21 cellular contexts compared by ENCODE assay signal in the genomic region with DNA sequence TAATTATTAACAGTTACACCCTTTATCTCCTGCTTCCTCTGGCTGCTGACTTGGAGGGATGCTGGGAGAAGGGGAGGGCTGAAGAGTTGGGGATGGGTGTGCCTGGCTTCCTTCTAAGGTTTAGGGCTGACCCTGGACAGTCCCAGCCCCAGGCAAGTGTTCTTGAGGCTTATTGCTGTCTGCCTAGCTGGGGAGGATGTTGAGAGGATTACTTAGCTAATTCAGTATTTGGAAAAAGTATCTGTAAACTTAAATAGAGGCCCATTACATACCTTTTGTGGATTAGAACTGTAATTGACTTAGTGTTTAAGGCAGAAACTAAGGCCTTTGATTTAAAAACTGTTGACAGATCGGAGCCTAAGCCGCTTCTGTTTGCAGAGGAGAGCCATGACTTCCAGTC.
DNase-seq lines count a peak whose midpoint lies in the region; ATAC-seq, FAIRE-seq and TF ChIP-seq lines count a peak whose summit lies in the region.
"Had no signal": no experiment of that assay in that cellular context is flagged by ENCODE, and none has a peak within 500 bp of the region (broad histone marks: within the 10 kb centered on the region; RNA-seq: fewer than 3 reads in every experiment).

No MANE protein-coding gene starts in this region.

- H3K18ac ChIP-seq in H9 (ENCODE audit: insufficient read length, low read depth, low read length) (no peak overlapping the region), trophoblast cell (ENCODE audit: low read length) (no peak overlapping the region)

- no peak overlapping the region for H3K56ac ChIP-seq in H9 (ENCODE audit: insufficient read length, low read depth, low read length)

- ATAC-seq in A549, result peak in 1 of 2 experiments; percentile 62; a peak in 4 of 6 replicates
- peak; percentile 67 for ATAC-seq in mucosa of descending colon
- ATAC-seq in GM18502 (IDR thresholded peaks at IDR 0.05; ENCODE audit: poor library complexity, unreplicated experiment), result no peak
- ATAC-seq: HepG2 had no signal

- H3K9ac ChIP-seq in H9 (ENCODE audit: extremely low read depth, insufficient read length, low read length) (no peak overlapping the region), trophoblast cell (ENCODE audit: low read length) (no peak overlapping the region)
- H3K9ac ChIP-seq: GM23248 had no signal

- peaks cover 8% of the 10 kb centered on the region for H3K79me1 ChIP-seq in H9 (ENCODE audit: insufficient read depth, low read depth, low read length, poor library complexity, severe bottlenecking)
- no peaks in the 10 kb centered on the region for H3K79me1 ChIP-seq in trophoblast cell (ENCODE audit: low read length)

- H2BK12ac ChIP-seq in H9 (ENCODE audit: insufficient read length, low read depth, low read length) (no peak overlapping the region), trophoblast cell (ENCODE audit: low read length) (no peak overlapping the region)

- H2AK5ac ChIP-seq in H9 (ENCODE audit: insufficient read length, low read length) (no peak overlapping the region), trophoblast cell (ENCODE audit: low read length) (no peak overlapping the region)

- peak overlapping the region; percentile 34; the same call in 1 of the 2 replicates for H3K14ac ChIP-seq in H9 (ENCODE audit: insufficient read depth, low read length)
- no peak overlapping the region for H3K14ac ChIP-seq in trophoblast cell (ENCODE audit: low read length)

- H3K4me1 ChIP-seq in A549 (peaks cover 13% of the 10 kb centered on the region), H9 (ENCODE audit: insufficient read depth, low read length) (no peaks in the 10 kb centered on the region; the same call in 1 of the 2 replicates), mucosa of descending colon (ENCODE audit: low read depth) (peaks cover 36% of the 10 kb centered on the region), trophoblast cell (ENCODE audit: control insufficient read depth in 1 of 2, insufficient read depth in 2 of 2, low read length in 2 of 2) (peaks cover 3 to 4% of the 10 kb centered on the region in 2 experiments)

- H3K4me3 Mint-ChIP-seq in H9 (no peak overlapping the region), chondrocyte (ENCODE audit: unreplicated experiment) (no peak overlapping the region)
- H3K4me3 Mint-ChIP-seq: HFFc6 had no signal

- H4K5ac ChIP-seq in H9 (ENCODE audit: insufficient read length, low read depth, low read length), result no peak overlapping the region

- H3K4me2 ChIP-seq in A549, result peak overlapping the region; percentile 19; the same call in 1 of the 3 replicates
- H3K4me2 ChIP-seq in H9 (ENCODE audit: insufficient read depth, insufficient read length, low read length), result no peak overlapping the region
- no peak overlapping the region for H3K4me2 ChIP-seq in trophoblast cell (ENCODE audit: low read length)

- H4K91ac ChIP-seq in H9 (ENCODE audit: insufficient read length, low read depth, low read length) (no peak overlapping the region), trophoblast cell (ENCODE audit: low read depth, low read length) (no peak overlapping the region)

- H3K23me2 ChIP-seq in H9 (ENCODE audit: insufficient read length, low read depth, low read length, poor library complexity, severe bottlenecking), result no peaks in the 10 kb centered on the region

- H4K8ac ChIP-seq in H9 (replicated peaks; ENCODE audit: insufficient read length, low read depth, low read length), result no peak overlapping the region
- no peak overlapping the region for H4K8ac ChIP-seq in trophoblast cell (ENCODE audit: low read depth, low read length)

- H3K36me3 ChIP-seq in mucosa of descending colon (ENCODE audit: low read depth) (no peaks in the 10 kb centered on the region), trophoblast cell (ENCODE audit: control insufficient read depth in 1 of 2, insufficient read depth in 2 of 2, low read length in 2 of 2) (no peaks in the 10 kb centered on the region)
- H3K36me3 ChIP-seq: MG63 had no signal

- no peaks in the 10 kb centered on the region for H4K20me1 ChIP-seq in H9 (ENCODE audit: control insufficient read depth, insufficient read depth, insufficient read length)

- H3K4me3 ChIP-seq in A549, result no peak overlapping the region
- no peak overlapping the region for H3K4me3 ChIP-seq in mucosa of descending colon
- no peak overlapping the region for H3K4me3 ChIP-seq in trophoblast cell (ENCODE audit: low read depth, low read length)
- H3K4me3 ChIP-seq in lower leg skin (ENCODE audit: low read depth, poor library complexity, severe bottlenecking), result no peak overlapping the region
- H3K4me3 ChIP-seq: GM23248, MG63 had no signal

- H3K9me3 ChIP-seq in A549 (no peaks in the 10 kb centered on the region), H9 (ENCODE audit: control insufficient read depth, low read depth, low read length) (no peaks in the 10 kb centered on the region), mucosa of descending colon (no peaks in the 10 kb centered on the region), trophoblast cell (ENCODE audit: insufficient read depth, low read depth, low read length) (peaks cover 2% of the 10 kb centered on the region)
- H3K9me3 ChIP-seq: MG63 had no signal

- intact Hi-C loops in mucosa of descending colon (cut with DNase I, micrococcal nuclease), result no loop called here
- intact Hi-C loops in lower leg skin (cut with DNase I; ENCODE audit: low total_unique reads), result no loop called here

- no peak overlapping the region for H2BK5ac ChIP-seq in H9 (ENCODE audit: insufficient read length, low read length)
- no peak overlapping the region for H2BK5ac ChIP-seq in trophoblast cell (ENCODE audit: low read depth, low read length, poor library complexity)

- no peak overlapping the region for H3T11ph ChIP-seq in H9 (ENCODE audit: low read length)

- POLR2A ChIA-PET in A549 (lab: Yijun Ruan, JAX), result no interaction called here

- H2BK120ac ChIP-seq in H9 (ENCODE audit: low read depth, low read length, poor library complexity, severe bottlenecking), result no peak overlapping the region
- H2BK120ac ChIP-seq in trophoblast cell (ENCODE audit: insufficient read depth, low read length, poor library complexity), result no peak overlapping the region

- no peak overlapping the region for H3K4ac ChIP-seq in H9 (ENCODE audit: low read depth, low read length)
- H3K4ac ChIP-seq in trophoblast cell (ENCODE audit: low read depth, low read length), result no peak overlapping the region

- no peaks in the 10 kb centered on the region; a peak in 1 of 7 replicates for H3K36me3 Mint-ChIP-seq in H9 (ENCODE audit: insufficient read depth in 1 of 3, low read depth in 3 of 3)
- no peaks in the 10 kb centered on the region for H3K36me3 Mint-ChIP-seq in chondrocyte (ENCODE audit: low read depth)

- TF ChIP-seq EP300 in A549 (IDR thresholded peaks at IDR 0.05), result no peak

- H3K27me3 Mint-ChIP-seq in H9 (ENCODE audit: low read depth) (no peaks in the 10 kb centered on the region; the same call in 1 of the 2 replicates), chondrocyte (ENCODE audit: low read depth) (no peaks in the 10 kb centered on the region)

- no peak for DNase-seq in A549 (ENCODE audit: low read depth in 1 of 2, low spot score in 1 of 2)
- no peak for DNase-seq in H9
- peak; percentile 9 for DNase-seq in chondrocyte (ENCODE audit: low spot score)
- peak in 1 of 3 donors; percentile 25 for DNase-seq in mucosa of descending colon
- DNase-seq in G401 (ENCODE audit: low spot score), result no peak
- no peak for DNase-seq in trophoblast cell
- DNase-seq in lower leg skin (ENCODE audit: low spot score in 2 of 2), result no peak
- DNase-seq: COR-L47, DMS79, GDM1, GM23248, HFFc6, MG63, NCI-H1092 treated with DMSO at 0.1 percent for 48 hours, NCI-H1694, NCI-H2107, NCI-H446 treated with DMSO at 0.1 percent for 48 hours had no signal

- no peak overlapping the region for H2BK20ac ChIP-seq in H9 (ENCODE audit: low read depth, low read length, poor library complexity, severe bottlenecking)

- peaks cover 25 to 34% of the 10 kb centered on the region in 2 experiments for H3K4me1 Mint-ChIP-seq in H9
- peaks cover 38% of the 10 kb centered on the region for H3K4me1 Mint-ChIP-seq in chondrocyte (ENCODE audit: low read depth)

- no peak for TF ChIP-seq CTCF in A549 (IDR thresholded peaks at IDR 0.05)
- TF ChIP-seq CTCF in H9 (conservative IDR thresholded peaks at IDR 0.05), result no peak
- no peak for TF ChIP-seq CTCF in chondrocyte (IDR thresholded peaks at IDR 0.05)
- TF ChIP-seq CTCF in mucosa of descending colon (IDR thresholded peaks at IDR 0.05), result no peak
- TF ChIP-seq CTCF in lower leg skin (IDR thresholded peaks at IDR 0.05), result no peak

- H3K23ac ChIP-seq in H9 (ENCODE audit: insufficient read length, low read depth, low read length) (no peak overlapping the region), trophoblast cell (ENCODE audit: low read length) (no peak overlapping the region)

- WGBS in A549 (ENCODE audit: missing lambda C conversion rate), result 95% methylated on average over 2 of the region's 2 CpGs
- WGBS in H9 (ENCODE audit: extremely low coverage, insufficient read length, low lambda C conversion rate), result no CpG with 5 or more reads among the region's 2 CpGs
- WGBS in trophoblast cell (ENCODE audit: extremely low coverage, insufficient coverage, insufficient read length), result no CpG with 5 or more reads among the region's 2 CpGs
- WGBS in lower leg skin, 2 donors, result 83 to 94% methylated on average over 2 of the region's 2 CpGs

- H3K79me2 ChIP-seq in H9 (ENCODE audit: insufficient read depth, low read length) (peaks cover 8% of the 10 kb centered on the region; the same call in 1 of the 2 replicates), trophoblast cell (ENCODE audit: control insufficient read depth, insufficient read depth, low read length, poor library complexity) (peaks cover 14% of the 10 kb centered on the region)

- no peak for FAIRE-seq in A549 (lab: Jason Lieb, UNC)
- FAIRE-seq: HepG2 had no signal

- H3K27me3 ChIP-seq in H9 (ENCODE audit: insufficient read depth, low read length), result no peaks in the 10 kb centered on the region
- H3K27me3 ChIP-seq in trophoblast cell (ENCODE audit: insufficient read depth, low read length), result no peaks in the 10 kb centered on the region
- H3K27me3 ChIP-seq: MG63 had no signal

- no peak for TF ChIP-seq POLR2A in A549 (IDR thresholded peaks at IDR 0.05; ENCODE audit: low read length)
- TF ChIP-seq POLR2A in lower leg skin (IDR thresholded peaks at IDR 0.05), result no peak

- no peak overlapping the region for H4K12ac ChIP-seq in trophoblast cell (ENCODE audit: low read depth, low read length)

- H3K27ac Mint-ChIP-seq in H9 (0 out of 7 replicates have a peak overlapping the region, but pooled peaks of 1 of the 3 experiments have one; percentile 9), chondrocyte (ENCODE audit: unreplicated experiment) (no peak overlapping the region)
- H3K27ac Mint-ChIP-seq: HFFc6 had no signal

- H2AFZ ChIP-seq in H9 (ENCODE audit: low read length) (no peak overlapping the region), trophoblast cell (ENCODE audit: insufficient read depth, low read length, poor library complexity) (no peak overlapping the region)
- H2AFZ ChIP-seq: GM23248 had no signal

- H3K27ac ChIP-seq in A549 (no peak overlapping the region), H9 (ENCODE audit: insufficient read length, low read depth, low read length) (no peak overlapping the region), trophoblast cell (ENCODE audit: low read depth, low read length) (no peak overlapping the region)
- H3K27ac ChIP-seq: 22Rv1, C4-2B, GM23248 had no signal

- no peak for TF ChIP-seq RAD21 in A549 (conservative IDR thresholded peaks at IDR 0.05 in 1 of 2, IDR thresholded peaks at IDR 0.05 in 1 of 2)

- CTCF ChIA-PET in A549 (lab: Yijun Ruan, JAX), result interaction anchor here (0.6 to 1.0 kb wide), 2 partner anchors 10 to 116 kb away, joined by 3 read pairs; no protein-coding TSS in a partner anchor

- in situ Hi-C loops in G401 (cut with HindIII; ENCODE audit: low sequenced_read_pairs), result no loop called here

- H2BK15ac ChIP-seq in H9 (ENCODE audit: low read depth, low read length), result no peak overlapping the region

- H3K9me3 Mint-ChIP-seq in H9, result no peaks in the 10 kb centered on the region
- no peaks in the 10 kb centered on the region for H3K9me3 Mint-ChIP-seq in chondrocyte (ENCODE audit: low read depth)
- H3K9me3 Mint-ChIP-seq: HFFc6 had no signal
